3 cellular contexts compared by ENCODE assay signal in the genomic region with DNA sequence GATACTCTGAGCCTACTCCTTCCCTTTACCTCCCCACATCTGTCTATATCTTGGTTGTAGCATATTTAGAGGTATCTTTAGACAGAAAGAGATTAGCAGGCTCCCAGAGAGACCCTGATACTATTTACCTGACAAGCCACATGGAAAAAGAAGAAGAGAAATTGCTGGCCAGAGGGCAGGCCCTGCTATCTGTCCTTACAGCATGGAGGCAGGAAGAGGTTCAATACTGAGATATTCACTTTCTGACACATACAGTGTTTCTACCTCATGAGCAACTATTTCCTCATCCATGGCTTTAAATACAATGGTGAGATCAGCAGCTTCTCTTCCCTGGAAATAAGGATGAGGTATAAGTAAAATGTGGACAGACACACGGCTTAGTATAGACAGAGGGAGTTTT.
A peak's percentile ranks its signal among the peaks of the same experiment; 100 is the strongest.
TF ChIP-seq lines count a peak whose summit lies in the region.

No MANE protein-coding gene starts in this region.

TF ChIP-seq in A549, 52 proteins besides CTCF, POLR2A, EP300 and RAD21 (continued from another document):
- no peak for TF ChIP-seq ZNF302 (CRISPR knock-in tag; IDR thresholded peaks at IDR 0.05)
- TF ChIP-seq HEYL (CRISPR knock-in tag; IDR thresholded peaks at IDR 0.05) = no peak
- TF ChIP-seq GATA3 (IDR thresholded peaks at IDR 0.05; ENCODE audit: borderline replicate concordance) = no peak
- TF ChIP-seq ESRRA (IDR thresholded peaks at IDR 0.05; ENCODE audit: borderline replicate concordance, low read length) = no peak
- TF ChIP-seq RNF2 (IDR thresholded peaks at IDR 0.05; ENCODE audit: borderline replicate concordance, low read depth) = no peak

TF ChIP-seq in IMR-90, 13 proteins besides CTCF, POLR2A, EP300 and RAD21:
- TF ChIP-seq SMC3 (IDR thresholded peaks at IDR 0.05; ENCODE audit: low read depth, low read length) (no peak), CEBPB (IDR thresholded peaks at IDR 0.05; ENCODE audit: low read depth, low read length) (peak; percentile 39; the same call in 1 of the 2 replicates)

TF ChIP-seq in WTC11, 78 proteins besides CTCF, POLR2A, EP300 and RAD21 (continued from another document):
- TF ChIP-seq, protein P1, sequence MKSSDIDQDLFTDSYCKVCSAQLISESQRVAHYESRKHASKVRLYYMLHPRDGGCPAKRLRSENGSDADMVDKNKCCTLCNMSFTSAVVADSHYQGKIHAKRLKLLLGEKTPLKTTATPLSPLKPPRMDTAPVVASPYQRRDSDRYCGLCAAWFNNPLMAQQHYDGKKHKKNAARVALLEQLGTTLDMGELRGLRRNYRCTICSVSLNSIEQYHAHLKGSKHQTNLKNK (CRISPR knock-in tag; IDR thresholded peaks at IDR 0.05) = no peak
- TF ChIP-seq GABPB1 (CRISPR knock-in tag; IDR thresholded peaks at IDR 0.05) (no peak), NFYB (CRISPR knock-in tag; conservative IDR thresholded peaks at IDR 0.05; ENCODE audit: low read depth) (no peak), ARID4B (CRISPR knock-in tag; IDR thresholded peaks at IDR 0.05; ENCODE audit: borderline replicate concordance) (no peak), ZNF671 (CRISPR knock-in tag; IDR thresholded peaks at IDR 0.05) (no peak), ZNF423 (CRISPR knock-in tag; IDR thresholded peaks at IDR 0.05) (no peak), SOX15 (CRISPR knock-in tag; IDR thresholded peaks at IDR 0.05) (no peak), ATF1 (CRISPR knock-in tag; IDR thresholded peaks at IDR 0.05) (no peak), USF1 (CRISPR knock-in tag; IDR thresholded peaks at IDR 0.05) (no peak), FOXP1 (CRISPR knock-in tag; IDR thresholded peaks at IDR 0.05; ENCODE audit: borderline replicate concordance) (no peak), ATF6 (CRISPR knock-in tag; IDR thresholded peaks at IDR 0.05) (no peak), ZBTB21 (CRISPR knock-in tag; IDR thresholded peaks at IDR 0.05; ENCODE audit: borderline replicate concordance) (no peak), SP1 (CRISPR knock-in tag; conservative IDR thresholded peaks at IDR 0.05) (no peak), JUN (CRISPR knock-in tag; IDR thresholded peaks at IDR 0.05) (no peak), ZNF263 (CRISPR knock-in tag; IDR thresholded peaks at IDR 0.05; ENCODE audit: low read depth) (no peak), ZNF281 (CRISPR knock-in tag; IDR thresholded peaks at IDR 0.05) (no peak)
- TF ChIP-seq, protein P2, sequence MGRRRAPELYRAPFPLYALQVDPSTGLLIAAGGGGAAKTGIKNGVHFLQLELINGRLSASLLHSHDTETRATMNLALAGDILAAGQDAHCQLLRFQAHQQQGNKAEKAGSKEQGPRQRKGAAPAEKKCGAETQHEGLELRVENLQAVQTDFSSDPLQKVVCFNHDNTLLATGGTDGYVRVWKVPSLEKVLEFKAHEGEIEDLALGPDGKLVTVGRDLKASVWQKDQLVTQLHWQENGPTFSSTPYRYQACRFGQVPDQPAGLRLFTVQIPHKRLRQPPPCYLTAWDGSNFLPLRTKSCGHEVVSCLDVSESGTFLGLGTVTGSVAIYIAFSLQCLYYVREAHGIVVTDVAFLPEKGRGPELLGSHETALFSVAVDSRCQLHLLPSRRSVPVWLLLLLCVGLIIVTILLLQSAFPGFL (CRISPR knock-in tag; IDR thresholded peaks at IDR 0.05; ENCODE audit: borderline replicate concordance) = no peak
- TF ChIP-seq, protein P3, sequence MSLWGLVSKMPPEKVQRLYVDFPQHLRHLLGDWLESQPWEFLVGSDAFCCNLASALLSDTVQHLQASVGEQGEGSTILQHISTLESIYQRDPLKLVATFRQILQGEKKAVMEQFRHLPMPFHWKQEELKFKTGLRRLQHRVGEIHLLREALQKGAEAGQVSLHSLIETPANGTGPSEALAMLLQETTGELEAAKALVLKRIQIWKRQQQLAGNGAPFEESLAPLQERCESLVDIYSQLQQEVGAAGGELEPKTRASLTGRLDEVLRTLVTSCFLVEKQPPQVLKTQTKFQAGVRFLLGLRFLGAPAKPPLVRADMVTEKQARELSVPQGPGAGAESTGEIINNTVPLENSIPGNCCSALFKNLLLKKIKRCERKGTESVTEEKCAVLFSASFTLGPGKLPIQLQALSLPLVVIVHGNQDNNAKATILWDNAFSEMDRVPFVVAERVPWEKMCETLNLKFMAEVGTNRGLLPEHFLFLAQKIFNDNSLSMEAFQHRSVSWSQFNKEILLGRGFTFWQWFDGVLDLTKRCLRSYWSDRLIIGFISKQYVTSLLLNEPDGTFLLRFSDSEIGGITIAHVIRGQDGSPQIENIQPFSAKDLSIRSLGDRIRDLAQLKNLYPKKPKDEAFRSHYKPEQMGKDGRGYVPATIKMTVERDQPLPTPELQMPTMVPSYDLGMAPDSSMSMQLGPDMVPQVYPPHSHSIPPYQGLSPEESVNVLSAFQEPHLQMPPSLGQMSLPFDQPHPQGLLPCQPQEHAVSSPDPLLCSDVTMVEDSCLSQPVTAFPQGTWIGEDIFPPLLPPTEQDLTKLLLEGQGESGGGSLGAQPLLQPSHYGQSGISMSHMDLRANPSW (CRISPR knock-in tag; conservative IDR thresholded peaks at IDR 0.05; ENCODE audit: low read depth) = no peak
